ENCODE assay signal across 8 cellular contexts in the genomic region with DNA sequence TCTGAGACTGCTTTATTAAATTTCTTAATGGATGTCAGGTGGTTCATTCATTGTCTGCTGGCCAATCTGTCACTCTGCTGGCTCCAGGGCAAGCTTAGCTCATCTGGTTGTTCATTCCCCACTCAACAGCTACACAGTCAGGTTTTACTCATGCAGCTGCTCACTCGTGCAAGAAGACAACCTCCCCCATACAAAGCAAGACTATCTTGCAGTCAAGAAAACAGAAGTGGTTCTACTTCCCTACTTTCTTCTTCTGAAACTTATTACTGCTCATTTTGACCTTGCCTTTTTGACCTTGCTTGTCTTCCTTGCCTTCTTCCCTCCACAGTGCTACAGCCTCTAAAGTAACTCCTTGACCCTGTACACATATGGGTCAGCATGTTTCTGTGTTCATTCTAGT.
DNase-seq lines count a peak whose midpoint lies in the region; ATAC-seq and TF ChIP-seq lines count a peak whose summit lies in the region.
"Had no signal": no experiment of that assay in that cellular context is flagged by ENCODE, and none has a peak within 500 bp of the region (broad histone marks: within the 10 kb centered on the region; RNA-seq: fewer than 3 reads in every experiment).

No MANE protein-coding gene starts in this region.

- no peaks in the 10 kb centered on the region for H3K4me1 Mint-ChIP-seq in endothelial cell (ENCODE audit: unreplicated experiment)

- 11 to 34% (median 24%) methylated on average over 1 of the region's 1 CpG for WGBS in spleen, 5 donors
- 54 to 63% methylated on average over 1 of the region's 1 CpG for WGBS in aorta, 2 donors

- TF ChIP-seq CTCF in spleen (IDR thresholded peaks at IDR 0.05 in 8 of 11, conservative IDR thresholded peaks at IDR 0.05 in 3 of 11) (no peak), endothelial cell (IDR thresholded peaks at IDR 0.05; ENCODE audit: unreplicated experiment) (no peak)

- peak; percentile 60 for DNase-seq in SKM-1 (lab: John Stamatoyannopoulos, UW; ENCODE audit: unreplicated experiment)
- DNase-seq in spleen = no peak
- no peak for DNase-seq in endothelial cell (ENCODE audit: low spot score)
- DNase-seq in NCI-H1092 (lab: John Stamatoyannopoulos, UW) = no peak
- DNase-seq in aorta = no peak

- ATAC-seq in GM19328 (IDR thresholded peaks at IDR 0.05; ENCODE audit: unreplicated experiment) (peak; percentile 85), HG03066 (IDR thresholded peaks at IDR 0.05; ENCODE audit: low read depth, unreplicated experiment) (peak; percentile 84), aorta (ENCODE audit: low FRiP score) (no peak)
- ATAC-seq: Panc1 had no signal

- no peaks in the 10 kb centered on the region for H3K9me3 Mint-ChIP-seq in endothelial cell (ENCODE audit: unreplicated experiment)

- H3K4me3 ChIP-seq in spleen (no peak overlapping the region), aorta (ENCODE audit: low read length in 2 of 2) (no peak overlapping the region)

- H3K27ac Mint-ChIP-seq in endothelial cell (ENCODE audit: unreplicated experiment) = no peak overlapping the region

- H3K36me3 ChIP-seq in spleen (peaks cover 0 to 38% (median 3%) of the 10 kb centered on the region in 6 donors), aorta (ENCODE audit: control insufficient read depth in 1 of 2, insufficient read depth in 2 of 2, low read length in 1 of 2) (peaks cover 0 to 4% of the 10 kb centered on the region in 2 donors)

- H3K36me3 Mint-ChIP-seq in endothelial cell (ENCODE audit: low read depth, unreplicated experiment) = peaks cover 20% of the 10 kb centered on the region

- H3K9me3 ChIP-seq in spleen (no peaks in the 10 kb centered on the region), aorta (ENCODE audit: control insufficient read depth, low read length) (no peaks in the 10 kb centered on the region)

- H3K27ac ChIP-seq in spleen (peak overlapping the region in 7 of 8 donors; percentile 3 to 82 (median 59)), aorta (ENCODE audit: low read depth in 1 of 2, low read length in 2 of 2) (no peak overlapping the region)

- no peak for TF ChIP-seq POLR2A in spleen (IDR thresholded peaks at IDR 0.05)

- no peaks in the 10 kb centered on the region for H3K27me3 ChIP-seq in spleen (replicated peaks in 1 of 7)
- H3K27me3 ChIP-seq in aorta (ENCODE audit: control insufficient read depth in 1 of 2, insufficient read depth in 2 of 2, low read length in 1 of 2) = no peaks in the 10 kb centered on the region

- H3K4me1 ChIP-seq in spleen = peaks cover 5 to 37% (median 33%) of the 10 kb centered on the region in 6 donors
- no peaks in the 10 kb centered on the region for H3K4me1 ChIP-seq in aorta (ENCODE audit: control insufficient read depth in 1 of 2, insufficient read depth in 2 of 2, low read length in 2 of 2)

- no peaks in the 10 kb centered on the region for H3K27me3 Mint-ChIP-seq in endothelial cell (ENCODE audit: unreplicated experiment)

- intact Hi-C loops in spleen (cut with DNase I; ENCODE audit: low total_unique reads) = no loop called here
- intact Hi-C loops in aorta (cut with DNase I) = no loop called here

- H3K4me3 Mint-ChIP-seq in endothelial cell (ENCODE audit: unreplicated experiment) = no peak overlapping the region

Comparison
In these comparisons a context has a peak if more than half of its experiments do, and no peak if none do; other contexts are left out.
1. H3K27ac ChIP-seq: peak in spleen (7 of 8); none in aorta (0 of 2).